ENCODE assay signal across 1 cellular context in genomic region chr19:11776669-11777068, GRCh38.
TF ChIP-seq lines count a peak whose summit lies in the region.
"Not testable (repeated sequence)": the region's sequence is repeated elsewhere in the genome, so short reads cannot be mapped to it uniquely, and the experiment has no call there.

No MANE protein-coding gene starts in this region.

TF ChIP-seq in HepG2, 621 proteins besides CTCF, POLR2A, EP300 and RAD21 (continued from another document and continues in another):
- TF ChIP-seq ZNF335 (CRISPR knock-in tag; IDR thresholded peaks at IDR 0.05): 0 out of 2 replicates have a peak, but pooled peaks have one; percentile 44
- peak; percentile 17; the same call in 1 of the 2 replicates for TF ChIP-seq ZNF644 (CRISPR knock-in tag; IDR thresholded peaks at IDR 0.05; ENCODE audit: low read depth)
- TF ChIP-seq ASH2L (IDR thresholded peaks at IDR 0.05; ENCODE audit: insufficient read length, low read depth, low read length): peak; percentile 50
- not testable (repeated sequence) for TF ChIP-seq SOX6 (IDR thresholded peaks at IDR 0.05); SOX13 (IDR thresholded peaks at IDR 0.05); HNF4G (CRISPR knock-in tag; IDR thresholded peaks at IDR 0.05; ENCODE audit: borderline replicate concordance, low read depth)
- peak; percentile 58 for TF ChIP-seq SOX6 (CRISPR knock-in tag; IDR thresholded peaks at IDR 0.05)
- peak; percentile 45; the same call in 1 of the 2 replicates for TF ChIP-seq ZNF331 (CRISPR knock-in tag; IDR thresholded peaks at IDR 0.05)
- TF ChIP-seq REPIN1 (CRISPR knock-in tag; IDR thresholded peaks at IDR 0.05; ENCODE audit: borderline replicate concordance, low read depth): peak; percentile 23; the same call in 1 of the 2 replicates
- TF ChIP-seq ZNF7 (CRISPR knock-in tag; IDR thresholded peaks at IDR 0.05): peak; percentile 74
- TF ChIP-seq SKI (IDR thresholded peaks at IDR 0.05; ENCODE audit: partially characterized antibody): peak; percentile 43
- peak; percentile 38; the same call in 1 of the 2 replicates for TF ChIP-seq NCOA2 (CRISPR knock-in tag; IDR thresholded peaks at IDR 0.05)
- TF ChIP-seq RARA (CRISPR knock-in tag; IDR thresholded peaks at IDR 0.05): peak; percentile 52
- peak; percentile 69; the same call in 1 of the 2 replicates for TF ChIP-seq CEBPB (IDR thresholded peaks at IDR 0.05; ENCODE audit: borderline replicate concordance, low read depth, low read length)
- 0 out of 2 replicates have a peak, but pooled peaks have one; percentile 45 for TF ChIP-seq KMT2A (CRISPR knock-in tag; IDR thresholded peaks at IDR 0.05)
- TF ChIP-seq FOXK1 (CRISPR knock-in tag; IDR thresholded peaks at IDR 0.05; ENCODE audit: borderline replicate concordance, low read depth): 0 out of 2 replicates have a peak, but pooled peaks have one; percentile 41
- TF ChIP-seq DMAP1 (CRISPR knock-in tag; IDR thresholded peaks at IDR 0.05): peak; percentile 30; the same call in 1 of the 2 replicates
- 0 out of 2 replicates have a peak, but pooled peaks have one; percentile 51 for TF ChIP-seq IKZF5 (CRISPR knock-in tag; IDR thresholded peaks at IDR 0.05)
- TF ChIP-seq FOXJ3 (CRISPR knock-in tag; IDR thresholded peaks at IDR 0.05; ENCODE audit: borderline replicate concordance): peak; percentile 61; the same call in 1 of the 2 replicates
- peak; percentile 34 for TF ChIP-seq MED1 (CRISPR knock-in tag; IDR thresholded peaks at IDR 0.05)
- TF ChIP-seq NR2F6 (IDR thresholded peaks at IDR 0.05): peak; percentile 49; the same call in 1 of the 2 replicates
- peak; percentile 54 for TF ChIP-seq NR2F6 (CRISPR knock-in tag; IDR thresholded peaks at IDR 0.05)
- TF ChIP-seq ZNF792 (CRISPR knock-in tag; IDR thresholded peaks at IDR 0.05): 0 out of 2 replicates have a peak, but pooled peaks have one; percentile 40
- TF ChIP-seq MIXL1 (CRISPR knock-in tag; IDR thresholded peaks at IDR 0.05): peak; percentile 84
- TF ChIP-seq KDM2A (CRISPR knock-in tag; IDR thresholded peaks at IDR 0.05; ENCODE audit: borderline replicate concordance, low read depth): 0 out of 2 replicates have a peak, but pooled peaks have one; percentile 17
- TF ChIP-seq SALL1 (CRISPR knock-in tag; IDR thresholded peaks at IDR 0.05): peak; percentile 66
- 0 out of 2 replicates have a peak, but pooled peaks have one; percentile 38 for TF ChIP-seq FOXC1 (CRISPR knock-in tag; IDR thresholded peaks at IDR 0.05; ENCODE audit: borderline replicate concordance)
- TF ChIP-seq HNF4A (CRISPR knock-in tag; IDR thresholded peaks at IDR 0.05): peak; percentile 83
- 0 out of 2 replicates have a peak, but pooled peaks have one; percentile 25 for TF ChIP-seq GABPB1 (CRISPR knock-in tag; IDR thresholded peaks at IDR 0.05)
- peak; percentile 88; the same call in 1 of the 2 replicates for TF ChIP-seq ZNF460 (CRISPR knock-in tag; IDR thresholded peaks at IDR 0.05; ENCODE audit: borderline replicate concordance)
- 0 out of 2 replicates have a peak, but pooled peaks have one; percentile 29 for TF ChIP-seq HOXD1 (CRISPR knock-in tag; IDR thresholded peaks at IDR 0.05)
- 0 out of 4 replicates have a peak, but pooled peaks of 1 of the 2 experiments have one; percentile 22 for TF ChIP-seq KLF16 (CRISPR knock-in tag; IDR thresholded peaks at IDR 0.05)
- TF ChIP-seq FOXK2 (IDR thresholded peaks at IDR 0.05): peak; percentile 58; the same call in 1 of the 2 replicates
- 0 out of 2 replicates have a peak, but pooled peaks have one; percentile 49 for TF ChIP-seq ZNF430 (CRISPR knock-in tag; IDR thresholded peaks at IDR 0.05)
- TF ChIP-seq, protein P1, sequence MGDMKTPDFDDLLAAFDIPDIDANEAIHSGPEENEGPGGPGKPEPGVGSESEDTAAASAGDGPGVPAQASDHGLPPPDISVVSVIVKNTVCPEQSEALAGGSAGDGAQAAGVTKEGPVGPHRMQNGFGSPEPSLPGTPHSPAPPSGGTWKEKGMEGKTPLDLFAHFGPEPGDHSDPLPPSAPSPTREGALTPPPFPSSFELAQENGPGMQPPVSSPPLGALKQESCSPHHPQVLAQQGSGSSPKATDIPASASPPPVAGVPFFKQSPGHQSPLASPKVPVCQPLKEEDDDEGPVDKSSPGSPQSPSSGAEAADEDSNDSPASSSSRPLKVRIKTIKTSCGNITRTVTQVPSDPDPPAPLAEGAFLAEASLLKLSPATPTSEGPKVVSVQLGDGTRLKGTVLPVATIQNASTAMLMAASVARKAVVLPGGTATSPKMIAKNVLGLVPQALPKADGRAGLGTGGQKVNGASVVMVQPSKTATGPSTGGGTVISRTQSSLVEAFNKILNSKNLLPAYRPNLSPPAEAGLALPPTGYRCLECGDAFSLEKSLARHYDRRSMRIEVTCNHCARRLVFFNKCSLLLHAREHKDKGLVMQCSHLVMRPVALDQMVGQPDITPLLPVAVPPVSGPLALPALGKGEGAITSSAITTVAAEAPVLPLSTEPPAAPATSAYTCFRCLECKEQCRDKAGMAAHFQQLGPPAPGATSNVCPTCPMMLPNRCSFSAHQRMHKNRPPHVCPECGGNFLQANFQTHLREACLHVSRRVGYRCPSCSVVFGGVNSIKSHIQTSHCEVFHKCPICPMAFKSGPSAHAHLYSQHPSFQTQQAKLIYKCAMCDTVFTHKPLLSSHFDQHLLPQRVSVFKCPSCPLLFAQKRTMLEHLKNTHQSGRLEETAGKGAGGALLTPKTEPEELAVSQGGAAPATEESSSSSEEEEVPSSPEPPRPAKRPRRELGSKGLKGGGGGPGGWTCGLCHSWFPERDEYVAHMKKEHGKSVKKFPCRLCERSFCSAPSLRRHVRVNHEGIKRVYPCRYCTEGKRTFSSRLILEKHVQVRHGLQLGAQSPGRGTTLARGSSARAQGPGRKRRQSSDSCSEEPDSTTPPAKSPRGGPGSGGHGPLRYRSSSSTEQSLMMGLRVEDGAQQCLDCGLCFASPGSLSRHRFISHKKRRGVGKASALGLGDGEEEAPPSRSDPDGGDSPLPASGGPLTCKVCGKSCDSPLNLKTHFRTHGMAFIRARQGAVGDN (CRISPR knock-in tag; IDR thresholded peaks at IDR 0.05): peak; percentile 38
- TF ChIP-seq, protein P2, sequence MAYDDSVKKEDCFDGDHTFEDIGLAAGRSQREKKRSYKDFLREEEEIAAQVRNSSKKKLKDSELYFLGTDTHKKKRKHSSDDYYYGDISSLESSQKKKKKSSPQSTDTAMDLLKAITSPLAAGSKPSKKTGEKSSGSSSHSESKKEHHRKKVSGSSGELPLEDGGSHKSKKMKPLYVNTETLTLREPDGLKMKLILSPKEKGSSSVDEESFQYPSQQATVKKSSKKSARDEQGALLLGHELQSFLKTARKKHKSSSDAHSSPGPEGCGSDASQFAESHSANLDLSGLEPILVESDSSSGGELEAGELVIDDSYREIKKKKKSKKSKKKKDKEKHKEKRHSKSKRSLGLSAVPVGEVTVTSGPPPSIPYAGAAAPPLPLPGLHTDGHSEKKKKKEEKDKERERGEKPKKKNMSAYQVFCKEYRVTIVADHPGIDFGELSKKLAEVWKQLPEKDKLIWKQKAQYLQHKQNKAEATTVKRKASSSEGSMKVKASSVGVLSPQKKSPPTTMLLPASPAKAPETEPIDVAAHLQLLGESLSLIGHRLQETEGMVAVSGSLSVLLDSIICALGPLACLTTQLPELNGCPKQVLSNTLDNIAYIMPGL (CRISPR knock-in tag; IDR thresholded peaks at IDR 0.05; ENCODE audit: borderline replicate concordance in 1 of 2, low read depth in 1 of 2): 0 out of 4 replicates have a peak, but pooled peaks of 1 of the 2 experiments have one; percentile 26
- peak in 1 of 2 experiments; percentile 50; a peak in 2 of 4 replicates for TF ChIP-seq SOX13 (CRISPR knock-in tag; conservative IDR thresholded peaks at IDR 0.05 in 1 of 2, IDR thresholded peaks at IDR 0.05 in 1 of 2)
- TF ChIP-seq ADNP (CRISPR knock-in tag; IDR thresholded peaks at IDR 0.05): peak; percentile 73; the same call in 1 of the 2 replicates
- TF ChIP-seq KMT2B (CRISPR knock-in tag; IDR thresholded peaks at IDR 0.05): peak; percentile 45; the same call in 1 of the 2 replicates
- TF ChIP-seq KDM3A (CRISPR knock-in tag; IDR thresholded peaks at IDR 0.05; ENCODE audit: low read depth): peak; percentile 76; the same call in 1 of the 2 replicates
- TF ChIP-seq RCOR2 (CRISPR knock-in tag; IDR thresholded peaks at IDR 0.05): peak; percentile 46; the same call in 1 of the 2 replicates
- peak; percentile 42; the same call in 1 of the 2 replicates for TF ChIP-seq HDAC2 (CRISPR knock-in tag; IDR thresholded peaks at IDR 0.05)
- TF ChIP-seq ZNF441 (CRISPR knock-in tag; IDR thresholded peaks at IDR 0.05; ENCODE audit: borderline replicate concordance): 0 out of 2 replicates have a peak, but pooled peaks have one; percentile 77
- TF ChIP-seq, protein P3, sequence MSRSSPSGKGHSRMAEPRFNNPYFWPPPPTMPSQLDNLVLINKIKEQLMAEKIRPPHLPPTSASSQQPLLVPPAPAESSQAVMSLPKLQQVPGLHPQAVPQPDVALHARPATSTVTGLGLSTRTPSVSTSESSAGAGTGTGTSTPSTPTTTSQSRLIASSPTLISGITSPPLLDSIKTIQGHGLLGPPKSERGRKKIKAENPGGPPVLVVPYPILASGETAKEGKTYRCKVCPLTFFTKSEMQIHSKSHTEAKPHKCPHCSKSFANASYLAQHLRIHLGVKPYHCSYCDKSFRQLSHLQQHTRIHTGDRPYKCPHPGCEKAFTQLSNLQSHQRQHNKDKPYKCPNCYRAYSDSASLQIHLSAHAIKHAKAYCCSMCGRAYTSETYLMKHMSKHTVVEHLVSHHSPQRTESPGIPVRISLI (CRISPR knock-in tag; IDR thresholded peaks at IDR 0.05; ENCODE audit: borderline replicate concordance): peak; percentile 99
- peak; percentile 65 for TF ChIP-seq HOXA3 (CRISPR knock-in tag; IDR thresholded peaks at IDR 0.05)
- peak; percentile 76 for TF ChIP-seq ZGPAT (CRISPR knock-in tag; IDR thresholded peaks at IDR 0.05)
- TF ChIP-seq RXRA (CRISPR knock-in tag; IDR thresholded peaks at IDR 0.05): peak; percentile 63
- peak; percentile 49; the same call in 1 of the 2 replicates for TF ChIP-seq ISL2 (CRISPR knock-in tag; IDR thresholded peaks at IDR 0.05)
- TF ChIP-seq HNF4G (IDR thresholded peaks at IDR 0.05; ENCODE audit: borderline replicate concordance, low read depth, low read length): peak; percentile 74
- TF ChIP-seq HMG20B (CRISPR knock-in tag; conservative IDR thresholded peaks at IDR 0.05): 0 out of 2 replicates have a peak, but pooled peaks have one; percentile 19
- peak; percentile 72 for TF ChIP-seq POGZ (CRISPR knock-in tag; IDR thresholded peaks at IDR 0.05)
- peak; percentile 57; the same call in 1 of the 2 replicates for TF ChIP-seq GATAD2A (CRISPR knock-in tag; IDR thresholded peaks at IDR 0.05)
- TF ChIP-seq TBX2 (CRISPR knock-in tag; IDR thresholded peaks at IDR 0.05; ENCODE audit: borderline replicate concordance): peak; percentile 39; the same call in 1 of the 2 replicates
- TF ChIP-seq, protein P4, sequence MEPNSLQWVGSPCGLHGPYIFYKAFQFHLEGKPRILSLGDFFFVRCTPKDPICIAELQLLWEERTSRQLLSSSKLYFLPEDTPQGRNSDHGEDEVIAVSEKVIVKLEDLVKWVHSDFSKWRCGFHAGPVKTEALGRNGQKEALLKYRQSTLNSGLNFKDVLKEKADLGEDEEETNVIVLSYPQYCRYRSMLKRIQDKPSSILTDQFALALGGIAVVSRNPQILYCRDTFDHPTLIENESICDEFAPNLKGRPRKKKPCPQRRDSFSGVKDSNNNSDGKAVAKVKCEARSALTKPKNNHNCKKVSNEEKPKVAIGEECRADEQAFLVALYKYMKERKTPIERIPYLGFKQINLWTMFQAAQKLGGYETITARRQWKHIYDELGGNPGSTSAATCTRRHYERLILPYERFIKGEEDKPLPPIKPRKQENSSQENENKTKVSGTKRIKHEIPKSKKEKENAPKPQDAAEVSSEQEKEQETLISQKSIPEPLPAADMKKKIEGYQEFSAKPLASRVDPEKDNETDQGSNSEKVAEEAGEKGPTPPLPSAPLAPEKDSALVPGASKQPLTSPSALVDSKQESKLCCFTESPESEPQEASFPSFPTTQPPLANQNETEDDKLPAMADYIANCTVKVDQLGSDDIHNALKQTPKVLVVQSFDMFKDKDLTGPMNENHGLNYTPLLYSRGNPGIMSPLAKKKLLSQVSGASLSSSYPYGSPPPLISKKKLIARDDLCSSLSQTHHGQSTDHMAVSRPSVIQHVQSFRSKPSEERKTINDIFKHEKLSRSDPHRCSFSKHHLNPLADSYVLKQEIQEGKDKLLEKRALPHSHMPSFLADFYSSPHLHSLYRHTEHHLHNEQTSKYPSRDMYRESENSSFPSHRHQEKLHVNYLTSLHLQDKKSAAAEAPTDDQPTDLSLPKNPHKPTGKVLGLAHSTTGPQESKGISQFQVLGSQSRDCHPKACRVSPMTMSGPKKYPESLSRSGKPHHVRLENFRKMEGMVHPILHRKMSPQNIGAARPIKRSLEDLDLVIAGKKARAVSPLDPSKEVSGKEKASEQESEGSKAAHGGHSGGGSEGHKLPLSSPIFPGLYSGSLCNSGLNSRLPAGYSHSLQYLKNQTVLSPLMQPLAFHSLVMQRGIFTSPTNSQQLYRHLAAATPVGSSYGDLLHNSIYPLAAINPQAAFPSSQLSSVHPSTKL (CRISPR knock-in tag; IDR thresholded peaks at IDR 0.05): peak; percentile 78
- TF ChIP-seq MTA1 (CRISPR knock-in tag; IDR thresholded peaks at IDR 0.05; ENCODE audit: borderline replicate concordance): 0 out of 2 replicates have a peak, but pooled peaks have one; percentile 47
